In genomic region chr21:38807481-38807880, GRCh38 we compare ENCODE assay signal across 8 cellular contexts. TPM values are rescaled to one million over a fixed set of nuclear protein-coding genes. Genes with fewer than 3 reads are reported as not detected.
DNase-seq lines count a peak whose midpoint lies in the region; ATAC-seq and TF ChIP-seq lines count a peak whose summit lies in the region.

No MANE protein-coding gene starts in this region.

- H3K4ac ChIP-seq in neuronal stem cell (ENCODE audit: low read length) = no peak overlapping the region

- H2BK12ac ChIP-seq in neuronal stem cell (ENCODE audit: low read length) = no peak overlapping the region

- no peak overlapping the region for H4K8ac ChIP-seq in neuronal stem cell (ENCODE audit: low read depth, low read length)

- peak overlapping the region; percentile 85 for H3K4me3 Mint-ChIP-seq in Calu3 (ENCODE audit: low read depth, unreplicated experiment)
- H3K4me3 Mint-ChIP-seq in effector memory CD8-positive, alpha-beta T cell = peak overlapping the region; percentile 92 to 93

- CTCF ChIA-PET in Calu3 (lab: Charles Lee) = interaction anchor here (0.6 to 1.3 kb wide), 6 partner anchors 11 to 570 kb away, joined by 4 to 8 read pairs (median 4); no protein-coding TSS in a partner anchor

- H3K18ac ChIP-seq in neuronal stem cell (ENCODE audit: low read length) = no peak overlapping the region

- no peaks in the 10 kb centered on the region for H3K9me3 ChIP-seq in neuronal stem cell (replicated peaks in 1 of 2; ENCODE audit: control insufficient read depth in 2 of 2, insufficient read depth in 1 of 2, low read depth in 1 of 2, low read length in 2 of 2)

- H3K36me3 Mint-ChIP-seq in Calu3 (ENCODE audit: insufficient read depth, unreplicated experiment) = peaks cover 82% of the 10 kb centered on the region
- H3K36me3 Mint-ChIP-seq in effector memory CD8-positive, alpha-beta T cell (ENCODE audit: insufficient read depth) = peaks cover 3% of the 10 kb centered on the region

- no peak overlapping the region for H3K23ac ChIP-seq in neuronal stem cell (ENCODE audit: low read depth, low read length, poor library complexity)

- H3K4me3 ChIP-seq in neuronal stem cell (ENCODE audit: low read length in 2 of 2) = no peak overlapping the region

- intact Hi-C loops in Calu3 (cut with micrococcal nuclease; ENCODE audit: unreplicated experiment) = no loop called here

- H3K9ac ChIP-seq in neuronal stem cell (ENCODE audit: low read depth, low read length, poor library complexity) = no peak overlapping the region

- H3K27ac ChIP-seq in neuronal stem cell (replicated peaks; ENCODE audit: low read length) = peak overlapping the region; percentile 77

- H2BK5ac ChIP-seq in neuronal stem cell (ENCODE audit: low read length) = no peak overlapping the region

- no peak for TF ChIP-seq CTCF in Calu3 (IDR thresholded peaks at IDR 0.05; ENCODE audit: unreplicated experiment)

- peaks cover 47% of the 10 kb centered on the region for H3K4me1 Mint-ChIP-seq in Calu3 (ENCODE audit: low read depth, unreplicated experiment)
- peaks cover 18 to 29% of the 10 kb centered on the region in 2 donors for H3K4me1 Mint-ChIP-seq in effector memory CD8-positive, alpha-beta T cell (ENCODE audit: low read depth in 2 of 2)

- H3K79me1 ChIP-seq in neuronal stem cell (ENCODE audit: low read depth, low read length) = no peaks in the 10 kb centered on the region

- H3K27ac Mint-ChIP-seq in Calu3 (ENCODE audit: unreplicated experiment) = peak overlapping the region; percentile 83
- H3K27ac Mint-ChIP-seq in effector memory CD8-positive, alpha-beta T cell = peak overlapping the region in 1 of 2 donors; percentile 72

- H3K4me1 ChIP-seq in neuronal stem cell (ENCODE audit: control insufficient read depth in 2 of 2, insufficient read depth in 1 of 2, low read depth in 1 of 2, low read length in 2 of 2) = peaks cover 5 to 10% of the 10 kb centered on the region in 2 donors

- no CpG with 5 or more reads among the region's 1 CpG for WGBS in neuronal stem cell (ENCODE audit: extremely low coverage in 2 of 2, insufficient read length in 2 of 2, insufficient replicate concordance in 1 of 2), 2 donors

- DNase-seq in Calu3 (no peak), NCI-H69 (lab: John Stamatoyannopoulos, UW) (peak; percentile 93), neuronal stem cell (ENCODE audit: low spot score) (peak; percentile 59), HPDE6-E6E7 (ENCODE audit: extremely low spot score) (no peak)
- no peak for DNase-seq in effector memory CD8-positive, alpha-beta T cell

- H2BK15ac ChIP-seq in neuronal stem cell (ENCODE audit: low read length) = no peak overlapping the region

- BruUV-seq in Calu3 (replicated peaks; lab: Mats Ljungman, UMichigan) = TSS peak; percentile 34

- no peaks in the 10 kb centered on the region for H3K9me3 Mint-ChIP-seq in Calu3 (ENCODE audit: low read depth, unreplicated experiment)
- no peaks in the 10 kb centered on the region for H3K9me3 Mint-ChIP-seq in effector memory CD8-positive, alpha-beta T cell

- H3K14ac ChIP-seq in neuronal stem cell (ENCODE audit: low read length) = no peak overlapping the region

- H3K27me3 ChIP-seq in neuronal stem cell (ENCODE audit: control insufficient read depth in 3 of 3, insufficient read depth in 3 of 3, low read depth in 1 of 3, low read length in 3 of 3) = peaks cover 0 to 18% (median 0%) of the 10 kb centered on the region in 3 experiments

- peak overlapping the region; percentile 54 for H3K4me2 ChIP-seq in neuronal stem cell (ENCODE audit: insufficient read depth, low read length, poor library complexity, severe bottlenecking)

- H2AFZ ChIP-seq in neuronal stem cell (ENCODE audit: low read length) = no peak overlapping the region

- no peak for ATAC-seq in effector memory CD8-positive, alpha-beta T cell (replicated peaks)
- ATAC-seq in HG03571 (IDR thresholded peaks at IDR 0.05; ENCODE audit: unreplicated experiment) (no peak), GM18867 (IDR thresholded peaks at IDR 0.05; ENCODE audit: unreplicated experiment) (no peak), GM18498 (IDR thresholded peaks at IDR 0.05; ENCODE audit: unreplicated experiment) (no peak)

- H3K27me3 Mint-ChIP-seq in Calu3 (ENCODE audit: unreplicated experiment) = no peaks in the 10 kb centered on the region
- H3K27me3 Mint-ChIP-seq in effector memory CD8-positive, alpha-beta T cell = no peaks in the 10 kb centered on the region

- no peak overlapping the region for H2BK120ac ChIP-seq in neuronal stem cell (ENCODE audit: low read depth, low read length)

- no peak overlapping the region for H2AK5ac ChIP-seq in neuronal stem cell (ENCODE audit: low read depth, low read length)

- H4K91ac ChIP-seq in neuronal stem cell (ENCODE audit: low read depth, low read length, poor library complexity) = no peak overlapping the region

- H3K36me3 ChIP-seq in neuronal stem cell (replicated peaks in 1 of 2; ENCODE audit: control insufficient read depth in 2 of 2, insufficient read depth in 2 of 2, low read length in 2 of 2) = peaks cover 0 to 18% of the 10 kb centered on the region in 2 donors

RNA-seq across cellular contexts. Expression of gene ETS2, which starts 1.8 kb away (rescaled TPM):
- total RNA-seq in Calu3 (2022) = 49.9 and 63.3 TPM in 2 replicates
- polyA plus RNA-seq in neuronal stem cell (2013, experiment 1 of 2) = 16.6 TPM
- 16.6 TPM for polyA plus RNA-seq in neuronal stem cell (2013, experiment 2 of 2)

Comparison
In these comparisons a context has a peak if more than half of its experiments do, and no peak if none do; other contexts are left out.
1. DNase-seq: peak in NCI-H69 (single experiment) and neuronal stem cell (single experiment); none in Calu3 (single experiment), effector memory CD8-positive, alpha-beta T cell (0 of 3) and HPDE6-E6E7 (single experiment).